ENCODE assay signal across 5 cellular contexts in genomic region chr10:87300163-87300562, GRCh38. TPM values are rescaled to one million over a fixed set of nuclear protein-coding genes. Genes with fewer than 3 reads are reported as not detected.
A peak's percentile ranks its signal among the peaks of the same experiment; 100 is the strongest.
DNase-seq lines count a peak whose midpoint lies in the region; ATAC-seq, FAIRE-seq and TF ChIP-seq lines count a peak whose summit lies in the region.
"Not testable (repeated sequence)": the region's sequence is repeated elsewhere in the genome, so short reads cannot be mapped to it uniquely, and the experiment has no call there.

No MANE protein-coding gene starts in this region.

- CTCF ChIA-PET in PC-3 (lab: Charles Lee) = not testable (repeated sequence)

- TF ChIP-seq CTCF in PC-3 (conservative IDR thresholded peaks at IDR 0.05; ENCODE audit: low read depth, low read length); RWPE2 (IDR thresholded peaks at IDR 0.05; ENCODE audit: poor library complexity, severe bottlenecking); foreskin keratinocyte (conservative IDR thresholded peaks at IDR 0.05): not testable (repeated sequence)

- H3K79me2 ChIP-seq in PC-3 (ENCODE audit: low read length) = not testable (repeated sequence)

- peak; percentile 88 for FAIRE-seq in H54 (lab: Jason Lieb, UNC)

- TF ChIP-seq POLR2A in H54 (IDR thresholded peaks at IDR 0.05; ENCODE audit: low read depth, low read length) = not testable (repeated sequence)

- POLR2A ChIA-PET in PC-3 (lab: Charles Lee; ENCODE audit: unreplicated experiment) = not testable (repeated sequence)

- not testable (repeated sequence) for H3K27ac ChIP-seq in PC-3 (ENCODE audit: low read length); RWPE2 (ENCODE audit: poor library complexity, severe bottlenecking); foreskin keratinocyte

- H3K4me3 ChIP-seq in PC-3 (ENCODE audit: low read length); RWPE2 (ENCODE audit: severe bottlenecking): not testable (repeated sequence)

- H3K36me3 ChIP-seq in PC-3 (ENCODE audit: low read depth, low read length); RWPE2 (ENCODE audit: low read depth): not testable (repeated sequence)

- H3K9me2 ChIP-seq in PC-3 (replicated peaks; ENCODE audit: low read length) = not testable (repeated sequence)

- not testable (repeated sequence) for H3K9ac ChIP-seq in PC-3 (ENCODE audit: low read length)

- H2AFZ ChIP-seq in PC-3 (ENCODE audit: low read length) = not testable (repeated sequence)

- not testable (repeated sequence) for H3K4me2 ChIP-seq in PC-3 (ENCODE audit: low read length)

- ATAC-seq in PC-3 = peak; percentile 66
- peak; percentile 48; the same call in 2 of the 3 replicates for ATAC-seq in RWPE2 (ENCODE audit: low read depth)
- peak; percentile 78 for ATAC-seq in foreskin keratinocyte
- ATAC-seq in left ventricle myocardium superior = peak; percentile 36

- BruUV-seq in PC-3 (replicated peaks; lab: Mats Ljungman, UMichigan) = not testable (repeated sequence)

- not testable (repeated sequence) for H3K4me1 ChIP-seq in PC-3 (ENCODE audit: insufficient read depth, low read length); RWPE2 (ENCODE audit: insufficient read depth, poor library complexity, severe bottlenecking); foreskin keratinocyte

- not testable (repeated sequence) for DNase-seq in H54 (ENCODE audit: insufficient read length, low spot score); PC-3; RWPE2 (ENCODE audit: low spot score); foreskin keratinocyte; left ventricle myocardium superior

- H3F3A ChIP-seq in PC-3 (ENCODE audit: low read length, unreplicated experiment) = not testable (repeated sequence)

- H3K27me3 ChIP-seq in PC-3 (ENCODE audit: low read length); RWPE2 (ENCODE audit: insufficient read depth, poor library complexity, severe bottlenecking); foreskin keratinocyte: not testable (repeated sequence)

- H4K20me1 ChIP-seq in PC-3 (ENCODE audit: low read length) = not testable (repeated sequence)

- intact Hi-C loops in PC-3 (cut with micrococcal nuclease); left ventricle myocardium superior (cut with micrococcal nuclease): not testable (repeated sequence)

- not testable (repeated sequence) for H3K9me3 ChIP-seq in PC-3 (ENCODE audit: low read length); RWPE2 (ENCODE audit: severe bottlenecking)

RNA-seq across cellular contexts. Expression of gene NUTM2D, which starts 57.4 kb away (rescaled TPM):
- total RNA-seq in PC-3 (2014; rRNA removed) (1.2 TPM in 1 of 2 replicates, not detected in the other), foreskin keratinocyte (2.5 and 2.9 TPM in 2 replicates), left ventricle myocardium superior (5.6 TPM)
- 2.3 and 2.7 TPM in 2 replicates for polyA plus RNA-seq in foreskin keratinocyte
